ENCODE assay signal across 40 cellular contexts in genomic region chr20:7916648-7917047, GRCh38. TPM values are rescaled to one million over a fixed set of nuclear protein-coding genes. Genes with fewer than 3 reads are reported as not detected.
"Had no signal": no experiment of that assay in that cellular context is flagged by ENCODE, and none has a peak within 500 bp of the region (broad histone marks: within the 10 kb centered on the region; RNA-seq: fewer than 3 reads in every experiment).

No MANE protein-coding gene starts in this region.

- H3K4me3 ChIP-seq: adrenal gland, ascending aorta, body of pancreas, breast epithelium, cardiac muscle cell had no signal

- DNase-seq: activated effector memory CD4-positive, alpha-beta T cell treated with anti-CD3 and anti-CD28 coated beads, Interleukin-2, amount 50 U/mL, for 16 hours; activated effector memory CD4-positive, alpha-beta T cell treated with Interleukin-2 at 50 U/mL for 16 hours; activated gamma-delta T cell; activated gamma-delta T cell treated with Interleukin-2 at 50 U/mL for 16 hours; activated naive CD4-positive, alpha-beta T cell; activated naive CD4-positive, alpha-beta T cell treated with anti-CD3 and anti-CD28 coated beads for 36 hours; activated naive CD4-positive, alpha-beta T cell treated with anti-CD3 and anti-CD28 coated beads, Interleukin-2, amount 10 ng/mL, durations not matched to agents 7 days and 5 days; activated naive CD4-positive, alpha-beta T cell treated with anti-CD3 and anti-CD28 coated beads, Interleukin-2, amount 50 U/mL, for 16 hours; activated naive CD4-positive, alpha-beta T cell treated with Interleukin-2 at 50 U/mL for 16 hours; activated naive CD8-positive, alpha-beta T cell treated with anti-CD3 and anti-CD28 coated beads for 36 hours; activated naive CD8-positive, alpha-beta T cell treated with anti-CD3 and anti-CD28 coated beads, Interleukin-2, amount 10 ng/mL, durations not matched to agents 7 days and 5 days; activated naive CD8-positive, alpha-beta T cell treated with anti-CD3 and anti-CD28 coated beads, Interleukin-2, amount 50 U/mL, for 24 hours; activated T-cell treated with anti-CD3 and anti-CD28 coated beads, Interleukin-2, amount 50 U/mL, for 1 hour; activated T-cell treated with anti-CD3 and anti-CD28 coated beads, Interleukin-2, amount 50 U/mL, for 24 hours; activated T-cell treated with anti-CD3 and anti-CD28 coated beads, Interleukin-2, amount 50 U/mL, for 4 hours; activated T-cell treated with anti-CD3 and anti-CD28 coated beads, Interleukin-2, amount 50 U/mL, for 48 hours; activated T-cell treated with anti-CD3 and anti-CD28 coated beads, Interleukin-2, amount 50 U/mL, for 72 hours; adrenal gland; amniotic stem cell; amygdala; anterior cingulate cortex; aorta; body of pancreas; brain microvascular endothelial cell; caudate nucleus; central memory CD4-positive, alpha-beta T cell; cerebellar nuclear complex had no signal

- ATAC-seq: activated naive CD4-positive, alpha-beta T cell treated with anti-CD3 and anti-CD28 coated beads, Interleukin-2, amount 50 U/mL, for 72 hours; activated naive CD8-positive, alpha-beta T cell treated with anti-CD3 and anti-CD28 coated beads, Interleukin-2, amount 50 U/mL, for 24 hours; activated T-cell treated with anti-CD3 and anti-CD28 coated beads, Interleukin-2, amount 50 U/mL, for 4 hours; activated T-cell treated with anti-CD3 and anti-CD28 coated beads, Interleukin-2, amount 50 U/mL, for 72 hours; activated T-helper 17 cell treated with anti-CD3 and anti-CD28 coated beads, Interleukin-2, amount 50 U/mL, for 72 hours; body of pancreas had no signal

- H3K9me3 ChIP-seq: adrenal gland, ascending aorta, body of pancreas, breast epithelium had no signal

- FAIRE-seq: astrocyte, bronchial epithelial cell had no signal

- H3K4me1 ChIP-seq: adrenal gland, ascending aorta, body of pancreas had no signal

- H3K36me3 ChIP-seq: adrenal gland, ascending aorta, brain microvascular endothelial cell, breast epithelium, cardiac muscle cell had no signal

- H3K27ac ChIP-seq: adrenal gland, ascending aorta, body of pancreas, brain microvascular endothelial cell, breast epithelium, cardiac muscle cell had no signal

- H3K27me3 ChIP-seq: adrenal gland, ascending aorta, body of pancreas, brain microvascular endothelial cell, breast epithelium, cardiac muscle cell had no signal

RNA-seq across cellular contexts. Expression of gene HAO1, which starts 23.6 kb away (rescaled TPM):
- total RNA-seq: activated naive CD4-positive, alpha-beta T cell treated with anti-CD3 and anti-CD28 coated beads for 36 hours; activated naive CD4-positive, alpha-beta T cell treated with anti-CD3 and anti-CD28 coated beads, Interleukin-2, amount 50 U/mL, for 72 hours; activated naive CD8-positive, alpha-beta T cell treated with anti-CD3 and anti-CD28 coated beads for 36 hours; activated naive CD8-positive, alpha-beta T cell treated with anti-CD3 and anti-CD28 coated beads, Interleukin-2, amount 10 ng/mL, durations not matched to agents 7 days and 5 days; activated T-cell treated with anti-CD3 and anti-CD28 coated beads, Interleukin-2, amount 50 U/mL, for 4 hours; activated T-cell treated with anti-CD3 and anti-CD28 coated beads, Interleukin-2, amount 50 U/mL, for 72 hours; activated T-helper 1 cell treated with anti-CD3 and anti-CD28 coated beads, Interleukin-12 subunit alpha, Interleukin-12 subunit beta, Interleukin-2, Interleukin-4 antibody, amounts not matched to agents 30 ng/mL and 10 ng/mL and 1 ng/mL, durations not matched to agents 14 hours and 24 hours and 36 hours; activated T-helper 17 cell treated with anti-CD3 and anti-CD28 coated beads, Interleukin-2, amount 50 U/mL, for 72 hours; activated T-helper 2 cell treated with anti-CD3 and anti-CD28 coated beads, Interferon-gamma antibody, Interleukin-2, Interleukin-4, amounts not matched to agents 10 μg/mL and 5 μg/mL and 100 μg/mL, durations not matched to agents 14 hours and 24 hours and 36 hours; adrenal gland; aorta; ascending aorta; body of pancreas; breast epithelium; bronchial epithelial cell; cardiac muscle cell; cardiac septum; cerebellum; chondrocyte had no signal
- polyA plus RNA-seq: adipose tissue, aorta, cardiac muscle cell had no signal
